1 cellular context compared by ENCODE assay signal in the genomic region with DNA sequence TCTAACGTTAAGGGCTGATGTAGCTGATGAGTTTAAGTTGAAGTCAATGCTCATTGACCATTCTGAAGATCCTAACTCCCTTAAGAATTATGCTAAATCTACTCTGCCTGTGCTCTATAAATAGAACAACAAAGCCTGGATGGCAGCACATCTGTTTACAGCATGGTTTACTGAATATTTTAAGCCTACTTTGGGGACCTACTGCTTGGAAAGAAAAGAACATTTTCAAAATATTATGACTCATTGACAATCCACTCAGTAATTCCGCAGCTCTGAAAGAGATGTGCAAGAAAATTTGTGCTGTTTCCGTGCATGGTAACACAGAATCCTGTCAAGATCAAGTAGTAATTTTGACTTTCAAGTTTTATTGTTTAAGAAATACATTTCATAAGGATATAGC.
TF ChIP-seq lines count a peak whose summit lies in the region.

No MANE protein-coding gene starts in this region.

TF ChIP-seq in GM12891, 5 proteins besides CTCF, POLR2A, EP300 and RAD21:
- TF ChIP-seq POU2F2 (IDR thresholded peaks at IDR 0.05; ENCODE audit: low read depth, low read length) (no peak), PAX5 (IDR thresholded peaks at IDR 0.05; ENCODE audit: insufficient read depth, low read length, severe bottlenecking) (no peak), SPI1 (IDR thresholded peaks at IDR 0.05; ENCODE audit: low read depth, low read length) (no peak), POLR2AphosphoS5 (IDR thresholded peaks at IDR 0.05; ENCODE audit: low read depth, low read length) (no peak), TAF1 (IDR thresholded peaks at IDR 0.05; ENCODE audit: low read depth, low read length) (no peak)
